10 cellular contexts compared by ENCODE assay signal in the genomic region with DNA sequence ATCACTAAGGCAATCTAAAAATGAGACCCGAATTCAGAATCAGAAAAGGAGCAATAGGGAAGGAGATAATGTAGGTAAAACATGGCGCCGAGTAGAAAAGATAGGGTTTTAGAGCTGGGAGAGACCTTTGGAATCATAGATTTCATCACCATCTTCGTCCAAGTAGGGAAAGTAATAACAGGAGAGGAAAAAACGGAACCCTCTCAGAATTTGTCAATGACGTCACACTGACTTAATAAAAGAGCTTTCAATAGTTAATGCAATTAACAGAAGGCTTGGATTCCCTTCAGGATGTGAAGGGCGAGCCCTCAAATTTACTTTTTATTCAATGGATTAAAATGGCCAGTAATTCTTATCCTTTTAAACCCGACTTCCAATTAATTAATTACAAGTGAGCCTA. TPM values are rescaled to one million over a fixed set of nuclear protein-coding genes. Genes with fewer than 3 reads are reported as not detected.
DNase-seq lines count a peak whose midpoint lies in the region; ATAC-seq, FAIRE-seq and TF ChIP-seq lines count a peak whose summit lies in the region.
"Had no signal": no experiment of that assay in that cellular context is flagged by ENCODE, and none has a peak within 500 bp of the region (broad histone marks: within the 10 kb centered on the region; RNA-seq: fewer than 3 reads in every experiment).

No MANE protein-coding gene starts in this region.

- no peaks in the 10 kb centered on the region for H3K36me3 ChIP-seq in SJCRH30
- no peaks in the 10 kb centered on the region for H3K36me3 ChIP-seq in rectal smooth muscle tissue (ENCODE audit: control insufficient read depth, insufficient read depth, low read length)

- FAIRE-seq in GM12891 (lab: Jason Lieb, UNC) = no peak

- H3K27ac ChIP-seq in SJCRH30 (0 out of 2 replicates have a peak overlapping the region, but pooled peaks have one; percentile 10), rectal smooth muscle tissue (ENCODE audit: low read depth, low read length) (no peak overlapping the region)

- DNase-seq in GM12865 (ENCODE audit: low read depth) = no peak
- DNase-seq in SJCRH30 = peak in 1 of 2 experiments; percentile 8
- no peak for DNase-seq in epithelial cell of proximal tubule (ENCODE audit: low read depth)
- DNase-seq in midbrain (lab: John Stamatoyannopoulos, UW) = no peak
- no peak for DNase-seq in GM12891 (ENCODE audit: insufficient read length, low spot score)
- DNase-seq in KBM-7 = no peak
- DNase-seq: NCI-H446; stimulated activated CD4-positive, alpha-beta T cell treated with anti-CD3 and anti-CD28 coated beads, Interleukin-4, amount 100 ng/mL, for 24 hours had no signal

- ATAC-seq in HG03354 (IDR thresholded peaks at IDR 0.05; ENCODE audit: poor library complexity, severe bottlenecking, unreplicated experiment) = no peak

- in situ Hi-C loops in KBM-7 (cut with MboI; ENCODE audit: low pct_unique_long_range_greater_than_20kb, low sequenced_read_pairs) = no loop called here

- peak overlapping the region; percentile 65 for H3K4me3 ChIP-seq in GM12865 (ENCODE audit: low read depth, low read length)
- H3K4me3 ChIP-seq in SJCRH30 = peak overlapping the region; percentile 89
- peak overlapping the region; percentile 93 for H3K4me3 ChIP-seq in epithelial cell of proximal tubule (ENCODE audit: low read depth, low read length)
- peak overlapping the region; percentile 100 for H3K4me3 ChIP-seq in rectal smooth muscle tissue (ENCODE audit: low read length)

- TF ChIP-seq POLR2A in GM12891 (IDR thresholded peaks at IDR 0.05; ENCODE audit: low read depth, low read length) = no peak

- TF ChIP-seq CTCF in GM12865 (IDR thresholded peaks at IDR 0.05; ENCODE audit: insufficient read depth, low read depth, low read length, missing control alignments) (no peak), epithelial cell of proximal tubule (conservative IDR thresholded peaks at IDR 0.05; ENCODE audit: low read depth, low read length) (no peak)

- H3K4me1 ChIP-seq in SJCRH30 (peaks cover 8% of the 10 kb centered on the region), rectal smooth muscle tissue (ENCODE audit: control insufficient read depth, insufficient read depth, low read length) (peaks cover 4% of the 10 kb centered on the region)

- H3K9ac ChIP-seq in rectal smooth muscle tissue (ENCODE audit: low read length) = no peak overlapping the region

- no peaks in the 10 kb centered on the region for H3K9me3 ChIP-seq in SJCRH30 (replicated peaks)

- H3K27me3 ChIP-seq in SJCRH30 (no peaks in the 10 kb centered on the region), rectal smooth muscle tissue (ENCODE audit: control insufficient read depth, insufficient read depth, low read length) (no peaks in the 10 kb centered on the region)

TF ChIP-seq in GM12891, 5 proteins besides CTCF, POLR2A, EP300 and RAD21:
- no peak for TF ChIP-seq TAF1 (IDR thresholded peaks at IDR 0.05; ENCODE audit: low read depth, low read length)
- TF ChIP-seq PAX5 (IDR thresholded peaks at IDR 0.05; ENCODE audit: insufficient read depth, low read length, severe bottlenecking) = no peak
- no peak for TF ChIP-seq SPI1 (IDR thresholded peaks at IDR 0.05; ENCODE audit: low read depth, low read length)
- TF ChIP-seq POU2F2 (IDR thresholded peaks at IDR 0.05; ENCODE audit: low read depth, low read length) = no peak
- no peak for TF ChIP-seq POLR2AphosphoS5 (IDR thresholded peaks at IDR 0.05; ENCODE audit: low read depth, low read length)
TF ChIP-seq in GM12891: peak in this region for 0.

RNA-seq across cellular contexts. Expression of a gene that starts 1.0 kb away (rescaled TPM):
- total RNA-seq in SJCRH30 (2014; rRNA removed; shearing (Covaris generic)) = 12.4 and 13.0 TPM in 2 replicates
- 2.5 and 2.9 TPM in 2 replicates for total RNA-seq in epithelial cell of proximal tubule
- 0.72 TPM for polyA plus RNA-seq in GM12891 (2012; ENCODE audit: low read depth, missing spikeins)
